In the genomic region with DNA sequence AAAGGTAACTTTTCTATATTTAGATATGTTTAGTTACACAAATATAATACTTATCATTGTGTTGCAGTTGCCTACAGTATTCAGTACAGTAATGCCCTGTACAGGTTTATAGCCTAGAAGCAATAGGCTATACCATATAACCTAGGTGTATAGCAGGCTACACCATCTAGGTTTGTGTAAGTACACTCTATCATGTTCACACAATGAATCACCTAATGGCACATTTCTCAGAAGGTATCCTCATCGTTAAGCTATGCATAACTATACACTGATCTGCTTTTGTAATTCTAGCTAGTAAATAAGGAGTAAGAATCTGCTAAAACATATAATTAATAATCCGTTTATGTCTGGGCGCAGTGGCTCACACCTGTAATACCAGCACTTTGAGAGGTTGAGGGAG, we compare ENCODE assay signal across 35 cellular contexts.
"Had no signal": no experiment of that assay in that cellular context is flagged by ENCODE, and none has a peak within 500 bp of the region (broad histone marks: within the 10 kb centered on the region; RNA-seq: fewer than 3 reads in every experiment).

No MANE protein-coding gene starts in this region.

- H3K27me3 ChIP-seq: MG63 had no signal

- H3K27ac ChIP-seq: KMS-11 had no signal

- DNase-seq: Karpas-422, Kasumi-1, KBM-7, KG1, MG63, MM.1S, MV-4-11, NCI-H1048, NCI-H1092, NCI-H1092 treated with DMSO at 0.1 percent for 48 hours, NCI-H1105, NCI-H1105 treated with DMSO at 0.1 percent for 48 hours, NCI-H1417, NCI-H1417 treated with DMSO at 0.1 percent for 48 hours, NCI-H1436, NCI-H1436 treated with DMSO at 0.1 percent for 48 hours, NCI-H146, NCI-H1694, NCI-H1694 treated with DMSO at 0.1 percent for 48 hours, NCI-H187, NCI-H187 treated with DMSO at 0.1 percent for 48 hours, NCI-H1930, NCI-H2029, NCI-H2029 treated with DMSO at 0.1 percent for 48 hours, NCI-H2081, NCI-H2081 treated with DMSO at 0.1 percent for 48 hours, NCI-H2107, NCI-H2171, NCI-H2171 treated with DMSO at 0.1 percent for 48 hours, NCI-H2227 treated with DMSO at 0.1 percent for 48 hours, NCI-H226, NCI-H345, NCI-H446, NCI-H446 treated with DMSO at 0.1 percent for 48 hours had no signal

- H3K4me3 ChIP-seq: MG63 had no signal

- H3K9me3 ChIP-seq: MG63 had no signal

- H3K36me3 ChIP-seq: MG63 had no signal
